ENCODE assay signal across 6 cellular contexts in genomic region chr2:238171072-238171431, GRCh38. TPM values are rescaled to one million over a fixed set of nuclear protein-coding genes. Genes with fewer than 3 reads are reported as not detected.
"Had no signal": no experiment of that assay in that cellular context is flagged by ENCODE, and none has a peak within 500 bp of the region (broad histone marks: within the 10 kb centered on the region; RNA-seq: fewer than 3 reads in every experiment).

No MANE protein-coding gene starts in this region.

RNA-seq across cellular contexts. Expression of gene ERFE, which starts 12.3 kb away (rescaled TPM):
- total RNA-seq: activated B cell treated with CpG ODN at 0.5 μM for 24 hours had no signal

RNA-seq across cellular contexts. Expression of gene KLHL30, which starts 32.6 kb away (rescaled TPM):
- total RNA-seq: activated B cell treated with CpG ODN at 0.5 μM for 24 hours; activated CD4-positive, alpha-beta T cell treated with anti-CD3 and anti-CD28 coated beads for 36 hours; activated T-cell treated with anti-CD3 and anti-CD28 coated beads, Interleukin-2, amount 50 U/mL, for 4 hours; activated T-helper 2 cell treated with anti-CD3 and anti-CD28 coated beads, Interferon-gamma antibody, Interleukin-2, Interleukin-4, amounts not matched to agents 10 μg/mL and 5 μg/mL and 100 μg/mL, durations not matched to agents 14 hours and 24 hours and 36 hours; SK-MEL-5; temporal lobe had no signal
